Comparison of ENCODE assay signal across 8 cellular contexts in the genomic region with DNA sequence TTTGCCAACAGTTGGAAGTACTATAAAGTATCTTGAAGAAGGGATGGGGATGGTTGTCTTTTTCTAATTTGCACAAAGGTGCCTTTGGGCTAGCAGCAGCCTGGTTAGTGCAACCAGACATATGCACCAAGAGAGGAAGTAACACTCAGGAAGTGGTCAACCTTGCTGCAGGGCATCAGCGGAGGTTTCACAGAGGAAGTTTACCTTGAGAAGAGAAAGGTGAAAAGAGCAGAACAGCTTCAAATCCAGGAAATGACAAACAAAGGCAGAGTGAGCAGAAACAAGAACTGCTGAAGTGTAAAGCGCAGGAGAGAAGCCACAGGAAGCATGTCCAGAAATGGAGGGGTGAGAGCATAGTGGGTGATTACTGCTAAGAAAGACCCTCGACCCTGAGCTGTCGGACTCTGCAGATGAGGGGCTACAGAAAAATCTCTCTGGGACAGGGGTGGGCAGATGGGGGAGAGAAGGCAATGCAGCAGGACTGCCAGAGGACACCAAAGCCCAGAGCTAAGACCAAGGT.
DNase-seq lines count a peak whose midpoint lies in the region; ATAC-seq and TF ChIP-seq lines count a peak whose summit lies in the region.

No MANE protein-coding gene starts in this region.

- H3K27ac ChIP-seq in adipose tissue (ENCODE audit: low read depth, low read length) (peak overlapping the region; percentile 51), muscle layer of colon (ENCODE audit: low read depth, low read length) (peak overlapping the region; percentile 27)

- peaks cover 67% of the 10 kb centered on the region for H3K4me1 ChIP-seq in muscle layer of colon (ENCODE audit: insufficient read depth, low read length)

- H3K9me3 ChIP-seq in muscle layer of colon (ENCODE audit: low read length): no peaks in the 10 kb centered on the region

- intact Hi-C loops in lower leg skin (cut with DNase I; ENCODE audit: low total_unique reads): no loop called here

- no peak overlapping the region for H3K9ac ChIP-seq in muscle layer of colon (ENCODE audit: low read length)

- no peaks in the 10 kb centered on the region for H3K36me3 ChIP-seq in muscle layer of colon (ENCODE audit: insufficient read depth, low read length)

- 41 to 64% (median 46%) methylated on average over 4 of the region's 4 CpGs for WGBS in adipose tissue, 3 donors
- WGBS in lower leg skin, 2 donors: 75 to 81% methylated on average over 4 of the region's 4 CpGs

- H3K27me3 ChIP-seq in muscle layer of colon (ENCODE audit: control insufficient read depth in 1 of 2, insufficient read depth in 2 of 2, low read length in 2 of 2): no peaks in the 10 kb centered on the region

- TF ChIP-seq POLR2A in lower leg skin (IDR thresholded peaks at IDR 0.05): no peak

- no peak for TF ChIP-seq CTCF in lower leg skin (IDR thresholded peaks at IDR 0.05)

- H3K4me3 ChIP-seq in muscle layer of colon (ENCODE audit: low read depth in 1 of 2, low read length in 2 of 2): no peak overlapping the region
- H3K4me3 ChIP-seq in lower leg skin (ENCODE audit: low read depth, poor library complexity, severe bottlenecking): no peak overlapping the region

- DNase-seq in activated CD8-positive, alpha-beta memory T cell treated with anti-CD3 and anti-CD28 coated beads, Interleukin-2, amount 50 U/mL, for 4 hours: peak; percentile 44
- DNase-seq in activated CD8-positive, alpha-beta memory T cell treated with anti-CD3 and anti-CD28 coated beads, Interleukin-2, amount 50 U/mL, for 48 hours: no peak
- DNase-seq in RPMI7951 (ENCODE audit: low read depth): peak; percentile 78
- DNase-seq in lower leg skin (ENCODE audit: low spot score in 2 of 2): no peak
- DNase-seq in SHP77 (lab: John Stamatoyannopoulos, UW): no peak

- peak; percentile 69 for ATAC-seq in HG02973 (IDR thresholded peaks at IDR 0.05; ENCODE audit: unreplicated experiment)

Comparison
In these comparisons a context has a peak if more than half of its experiments do, and no peak if none do; other contexts are left out.
1. DNase-seq: peak in activated CD8-positive, alpha-beta memory T cell treated with anti-CD3 and anti-CD28 coated beads, Interleukin-2, amount 50 U/mL, for 4 hours (single experiment) and RPMI7951 (single experiment); none in activated CD8-positive, alpha-beta memory T cell treated with anti-CD3 and anti-CD28 coated beads, Interleukin-2, amount 50 U/mL, for 48 hours (single experiment), lower leg skin (0 of 2) and SHP77 (0 of 2).